In the genomic region with DNA sequence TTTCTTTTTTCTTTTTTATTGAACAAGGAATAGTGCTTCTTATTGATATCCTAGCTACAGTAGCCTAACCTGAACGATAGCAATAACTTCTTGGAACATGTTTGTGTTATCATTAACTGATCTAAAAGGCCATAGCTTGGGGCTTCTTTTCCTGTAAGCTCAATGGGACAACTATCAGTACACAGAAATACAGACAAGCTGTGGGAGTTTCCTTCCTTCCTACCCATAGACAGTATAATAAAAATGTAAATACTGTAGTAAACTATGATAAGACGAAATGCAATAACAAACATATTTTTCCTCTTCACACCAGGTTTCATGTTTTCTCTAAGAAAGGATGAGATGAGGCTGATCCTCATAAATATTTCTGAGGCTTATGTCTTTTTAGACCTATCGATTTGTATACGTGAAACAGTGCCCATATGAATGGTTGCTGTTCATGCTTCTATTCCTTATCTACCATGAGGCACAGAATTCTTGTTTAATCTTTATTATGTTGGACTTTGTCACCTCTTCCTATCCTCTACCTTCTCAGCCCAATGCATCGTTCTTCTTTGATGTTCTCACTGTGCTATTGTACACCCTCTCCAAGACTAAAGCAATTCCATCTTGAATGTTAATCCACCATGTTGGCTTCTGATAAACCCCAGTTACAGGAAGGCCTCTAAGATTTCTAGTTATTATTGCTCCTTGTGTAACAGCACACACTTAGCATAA, we compare ENCODE assay signal across 21 cellular contexts.
"Had no signal": no experiment of that assay in that cellular context is flagged by ENCODE, and none has a peak within 500 bp of the region (broad histone marks: within the 10 kb centered on the region; RNA-seq: fewer than 3 reads in every experiment).

No MANE protein-coding gene starts in this region.

- H3K27ac ChIP-seq: left ventricle myocardium inferior, prostate gland, skin epidermis, spleen, tibial nerve, uterus had no signal

- H3K4me1 ChIP-seq: left ventricle myocardium inferior, prostate gland, spleen, tibial nerve, uterus had no signal

- H3K9me3 ChIP-seq: left ventricle myocardium inferior, pancreas, prostate gland, spleen, tibial nerve, uterus had no signal

- H3K4me3 ChIP-seq: left ventricle myocardium inferior, lung, pancreas, prostate gland, skin epidermis, spleen, tibial nerve, uterus had no signal

- H3K27me3 ChIP-seq: pancreas, spleen, tibial nerve, uterus had no signal

- ATAC-seq: naive thymus-derived CD8-positive, alpha-beta T cell; right cardiac atrium; sciatic nerve; stimulated activated effector memory CD8-positive, alpha-beta T cell treated with anti-CD3 and anti-CD28 coated beads, Interleukin-12 subunit alpha, Interleukin-12 subunit beta, amount 100 ng/mL, for 72 hours had no signal

- H3K36me3 ChIP-seq: left ventricle myocardium inferior, pancreas, prostate gland, spleen, tibial nerve, uterus had no signal

- DNase-seq: hypothalamus; immature natural killer cell; kidney; left ventricle myocardium inferior; midbrain; naive thymus-derived CD8-positive, alpha-beta T cell; nucleus accumbens; posterior cingulate gyrus; retina; right cardiac atrium; spleen; stimulated activated CD4-positive, alpha-beta T cell treated with anti-CD3 and anti-CD28 coated beads, Interleukin-4, amount 100 ng/mL, for 24 hours; stimulated activated naive CD4-positive, alpha-beta T cell; uterus had no signal
